In the genomic region with DNA sequence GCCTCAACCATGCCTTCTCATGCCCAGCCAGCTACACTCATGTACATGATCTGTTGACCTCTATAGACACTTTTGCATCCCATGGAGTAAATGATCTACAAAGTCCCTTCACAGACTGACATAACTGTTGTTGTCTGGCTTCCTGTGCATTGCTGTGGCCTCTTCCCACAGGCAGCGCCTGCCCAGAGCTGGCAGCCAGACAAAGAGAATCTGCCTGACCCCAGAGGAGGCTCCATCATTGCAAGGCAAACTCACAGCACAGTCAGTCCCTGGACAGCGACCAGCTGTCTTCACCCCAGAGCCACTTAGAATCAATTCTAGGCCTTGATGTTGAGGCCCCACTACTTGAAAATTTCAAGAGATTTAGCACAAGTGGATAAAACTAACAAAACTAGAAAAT, we compare ENCODE assay signal across 11 cellular contexts.
DNase-seq lines count a peak whose midpoint lies in the region; ATAC-seq and FAIRE-seq lines count a peak whose summit lies in the region.
"Had no signal": no experiment of that assay in that cellular context is flagged by ENCODE, and none has a peak within 500 bp of the region (broad histone marks: within the 10 kb centered on the region; RNA-seq: fewer than 3 reads in every experiment).

No MANE protein-coding gene starts in this region.

- peak; percentile 65 for FAIRE-seq in GM19239 (lab: Jason Lieb, UNC)

- DNase-seq in GM19239 (ENCODE audit: insufficient read length, low spot score) = no peak
- peak; percentile 59 for DNase-seq in amniotic epithelial cell (ENCODE audit: low read depth)
- DNase-seq in head of caudate nucleus = peak; percentile 17 to 92 (median 74)
- DNase-seq in posterior cingulate gyrus = peak; percentile 28 to 95 (median 62)
- DNase-seq in AML-193 (lab: John Stamatoyannopoulos, UW) = no peak
- DNase-seq in HuH-7.5 (ENCODE audit: low spot score) = no peak
- DNase-seq in NOMO-1 treated with DMSO at 0.1 percent for 48 hours (lab: John Stamatoyannopoulos, UW; ENCODE audit: unreplicated experiment) = no peak
- DNase-seq: NCI-H82, spleen, trophoblast cell had no signal

- ATAC-seq in GM21367 (IDR thresholded peaks at IDR 0.05; ENCODE audit: unreplicated experiment) = no peak

- intact Hi-C loops in head of caudate nucleus (cut with DNase I) (no loop called here), posterior cingulate gyrus (cut with DNase I) (no loop called here)

Comparison
In these comparisons a context has a peak if more than half of its experiments do, and no peak if none do; other contexts are left out.
1. DNase-seq: peak in amniotic epithelial cell (single experiment), head of caudate nucleus (42 of 42) and posterior cingulate gyrus (10 of 10); none in GM19239 (single experiment), AML-193 (0 of 2), HuH-7.5 (single experiment) and NOMO-1 treated with DMSO at 0.1 percent for 48 hours (single experiment).